In the genomic region with DNA sequence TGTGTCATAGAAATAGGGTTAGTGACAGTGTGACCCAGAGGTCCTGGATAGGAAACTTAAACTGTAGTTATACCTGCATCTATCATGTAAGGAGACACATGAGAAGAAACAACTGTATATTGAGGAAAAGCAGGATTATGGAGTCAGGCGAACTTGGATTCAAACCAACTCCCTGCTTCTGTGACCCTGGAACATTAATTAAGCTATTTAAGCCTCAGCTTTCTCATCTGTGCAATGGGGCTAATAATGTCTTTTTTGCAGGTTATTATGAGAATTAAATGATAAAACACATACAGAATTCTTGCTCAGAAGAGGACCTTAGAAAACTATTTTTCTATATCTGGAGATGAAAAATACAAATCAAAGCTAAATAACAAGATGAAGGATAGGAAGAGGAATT, we compare ENCODE assay signal across 33 cellular contexts.
"Had no signal": no experiment of that assay in that cellular context is flagged by ENCODE, and none has a peak within 500 bp of the region (broad histone marks: within the 10 kb centered on the region; RNA-seq: fewer than 3 reads in every experiment).

No MANE protein-coding gene starts in this region.

- FAIRE-seq: astrocyte, bronchial epithelial cell had no signal

- H3K4me1 ChIP-seq: adrenal gland, body of pancreas, breast epithelium had no signal

- ATAC-seq: activated naive CD4-positive, alpha-beta T cell treated with anti-CD3 and anti-CD28 coated beads, Interleukin-2, amount 50 U/mL, for 72 hours; activated naive CD8-positive, alpha-beta T cell treated with anti-CD3 and anti-CD28 coated beads, Interleukin-2, amount 50 U/mL, for 24 hours; activated T-cell treated with anti-CD3 and anti-CD28 coated beads, Interleukin-2, amount 50 U/mL, for 4 hours; activated T-cell treated with anti-CD3 and anti-CD28 coated beads, Interleukin-2, amount 50 U/mL, for 72 hours; activated T-helper 17 cell treated with anti-CD3 and anti-CD28 coated beads, Interleukin-2, amount 50 U/mL, for 72 hours; body of pancreas had no signal

- H3K27ac ChIP-seq: adrenal gland, ascending aorta, body of pancreas, brain microvascular endothelial cell, breast epithelium, cardiac muscle cell had no signal

- H3K9me3 ChIP-seq: adrenal gland, ascending aorta, body of pancreas, breast epithelium had no signal

- H3K4me3 ChIP-seq: adrenal gland, ascending aorta, body of pancreas, breast epithelium, cardiac muscle cell had no signal

- H3K36me3 ChIP-seq: adrenal gland, ascending aorta, brain microvascular endothelial cell, breast epithelium, cardiac muscle cell had no signal

- DNase-seq: activated effector memory CD4-positive, alpha-beta T cell treated with anti-CD3 and anti-CD28 coated beads, Interleukin-2, amount 50 U/mL, for 16 hours; activated effector memory CD4-positive, alpha-beta T cell treated with Interleukin-2 at 50 U/mL for 16 hours; activated gamma-delta T cell; activated gamma-delta T cell treated with Interleukin-2 at 50 U/mL for 16 hours; activated naive CD4-positive, alpha-beta T cell; activated naive CD4-positive, alpha-beta T cell treated with anti-CD3 and anti-CD28 coated beads for 36 hours; activated naive CD4-positive, alpha-beta T cell treated with anti-CD3 and anti-CD28 coated beads, Interleukin-2, amount 10 ng/mL, durations not matched to agents 7 days and 5 days; activated naive CD4-positive, alpha-beta T cell treated with anti-CD3 and anti-CD28 coated beads, Interleukin-2, amount 50 U/mL, for 16 hours; activated naive CD4-positive, alpha-beta T cell treated with Interleukin-2 at 50 U/mL for 16 hours; activated naive CD8-positive, alpha-beta T cell treated with anti-CD3 and anti-CD28 coated beads for 36 hours; activated naive CD8-positive, alpha-beta T cell treated with anti-CD3 and anti-CD28 coated beads, Interleukin-2, amount 10 ng/mL, durations not matched to agents 7 days and 5 days; activated naive CD8-positive, alpha-beta T cell treated with anti-CD3 and anti-CD28 coated beads, Interleukin-2, amount 50 U/mL, for 24 hours; activated T-cell treated with anti-CD3 and anti-CD28 coated beads, Interleukin-2, amount 50 U/mL, for 24 hours; activated T-cell treated with anti-CD3 and anti-CD28 coated beads, Interleukin-2, amount 50 U/mL, for 4 hours; activated T-cell treated with anti-CD3 and anti-CD28 coated beads, Interleukin-2, amount 50 U/mL, for 48 hours; activated T-cell treated with anti-CD3 and anti-CD28 coated beads, Interleukin-2, amount 50 U/mL, for 72 hours; adrenal gland; amniotic stem cell; amygdala; anterior cingulate cortex; aorta; body of pancreas; brain microvascular endothelial cell; caudate nucleus; central memory CD4-positive, alpha-beta T cell; cerebellar nuclear complex had no signal

- H3K27me3 ChIP-seq: adrenal gland, ascending aorta, body of pancreas, brain microvascular endothelial cell, breast epithelium, cardiac muscle cell had no signal
